ENCODE assay signal across 1 cellular context in genomic region chr3:177345049-177345972, GRCh38.
TF ChIP-seq lines count a peak whose summit lies in the region.

No MANE protein-coding gene starts in this region.

TF ChIP-seq in K562, 482 proteins besides CTCF, POLR2A, EP300 and RAD21 (continued from another document and continues in another):
- TF ChIP-seq ZBTB11 (CRISPR knock-in tag; IDR thresholded peaks at IDR 0.05) (peak in 1 of 3 experiments; percentile 72; a peak in 2 of 6 replicates), GTF2F1 (IDR thresholded peaks at IDR 0.05; ENCODE audit: low read depth, low read length) (no peak), STAT5B (CRISPR knock-in tag; IDR thresholded peaks at IDR 0.05) (no peak), ZBTB34 (CRISPR knock-in tag; IDR thresholded peaks at IDR 0.05) (no peak), NR2C1 (IDR thresholded peaks at IDR 0.05) (no peak), NR2C1 (tag; IDR thresholded peaks at IDR 0.05) (peak; percentile 45; the same call in 1 of the 2 replicates), MBD2 (IDR thresholded peaks at IDR 0.05; ENCODE audit: borderline replicate concordance, low read depth) (peak; percentile 83), SRSF3 (IDR thresholded peaks at IDR 0.05; ENCODE audit: insufficient read depth, low read length) (no peak), ZNF830 (CRISPR knock-in tag; IDR thresholded peaks at IDR 0.05) (no peak), MXI1 (IDR thresholded peaks at IDR 0.05; ENCODE audit: low read depth, low read length) (no peak), PURB (CRISPR knock-in tag; IDR thresholded peaks at IDR 0.05; ENCODE audit: low read depth) (no peak), ZBTB17 (CRISPR knock-in tag; IDR thresholded peaks at IDR 0.05) (peak; percentile 16; the same call in 1 of the 2 replicates), ZNF740 (CRISPR knock-in tag; IDR thresholded peaks at IDR 0.05) (peak; percentile 74), ZNF740 (tag; IDR thresholded peaks at IDR 0.05) (peak; percentile 59 to 76; a peak in 2 of 4 replicates), NFATC3 (IDR thresholded peaks at IDR 0.05) (peak; percentile 98), GTF2B (IDR thresholded peaks at IDR 0.05; ENCODE audit: extremely low read depth, insufficient read length) (no peak), ZNF431 (CRISPR knock-in tag; IDR thresholded peaks at IDR 0.05) (no peak), NCOA4 (IDR thresholded peaks at IDR 0.05; ENCODE audit: partially characterized antibody) (no peak), FOS (IDR thresholded peaks at IDR 0.05; ENCODE audit: extremely low read depth, insufficient read length) (peak; percentile 77), ZNF79 (CRISPR knock-in tag; IDR thresholded peaks at IDR 0.05; ENCODE audit: low read depth) (no peak), KDM1A (IDR thresholded peaks at IDR 0.05) (peak in 1 of 2 experiments; percentile 58; a peak in 1 of 4 replicates), ZBTB49 (CRISPR knock-in tag; IDR thresholded peaks at IDR 0.05; ENCODE audit: borderline replicate concordance) (no peak), CREB1 (IDR thresholded peaks at IDR 0.05) (0 out of 2 replicates have a peak, but pooled peaks have one; percentile 42), CREB1 (CRISPR knock-in tag; IDR thresholded peaks at IDR 0.05) (no peak), CEBPB (tag; IDR thresholded peaks at IDR 0.05) (no peak), BRD9 (IDR thresholded peaks at IDR 0.05; ENCODE audit: low read depth, partially characterized antibody) (peak; percentile 94), ZBED1 (IDR thresholded peaks at IDR 0.05) (no peak), NFE2 (IDR thresholded peaks at IDR 0.05; ENCODE audit: low read depth) (peak; percentile 95), ZNF436 (CRISPR knock-in tag; IDR thresholded peaks at IDR 0.05) (no peak), ZNF12 (CRISPR knock-in tag; IDR thresholded peaks at IDR 0.05) (no peak), CAMTA2 (CRISPR knock-in tag; conservative IDR thresholded peaks at IDR 0.05) (no peak), MAFF (IDR thresholded peaks at IDR 0.05; ENCODE audit: low read length) (peak; percentile 71; the same call in 1 of the 2 replicates), SAFB2 (IDR thresholded peaks at IDR 0.05; ENCODE audit: borderline replicate concordance, low read depth, low read length, severe bottlenecking) (no peak), ZFP30 (CRISPR knock-in tag; IDR thresholded peaks at IDR 0.05; ENCODE audit: borderline replicate concordance) (no peak), ZNF551 (CRISPR knock-in tag; IDR thresholded peaks at IDR 0.05) (no peak), ZEB2 (IDR thresholded peaks at IDR 0.05) (peak; percentile 78), KLF10 (CRISPR knock-in tag; IDR thresholded peaks at IDR 0.05) (no peak), DLX4 (CRISPR knock-in tag; IDR thresholded peaks at IDR 0.05) (no peak), ESRRA (IDR thresholded peaks at IDR 0.05; ENCODE audit: borderline replicate concordance, low read depth) (no peak; the same call in 1 of the 2 replicates), ZNF239 (CRISPR knock-in tag; IDR thresholded peaks at IDR 0.05) (peak; percentile 42; the same call in 1 of the 2 replicates), NFIC (IDR thresholded peaks at IDR 0.05) (peak; percentile 87), HNRNPK (IDR thresholded peaks at IDR 0.05; ENCODE audit: low read depth, low read length, poor library complexity, severe bottlenecking) (no peak), NFYB (IDR thresholded peaks at IDR 0.05; ENCODE audit: extremely low read depth, insufficient read length) (no peak), POLR2AphosphoS5 (IDR thresholded peaks at IDR 0.05; ENCODE audit: control insufficient read depth, insufficient read depth, low read depth, low read length) (peak; percentile 72), THRB (CRISPR knock-in tag; conservative IDR thresholded peaks at IDR 0.05) (0 out of 2 replicates have a peak, but pooled peaks have one; percentile 23), RREB1 (CRISPR knock-in tag; IDR thresholded peaks at IDR 0.05) (no peak), CLOCK (CRISPR knock-in tag; IDR thresholded peaks at IDR 0.05; ENCODE audit: borderline replicate concordance) (no peak)
